In genomic region chr6:42720739-42721138, GRCh38 we compare ENCODE assay signal across 20 cellular contexts. TPM values are rescaled to one million over a fixed set of nuclear protein-coding genes. Genes with fewer than 3 reads are reported as not detected.
DNase-seq lines count a peak whose midpoint lies in the region; ATAC-seq, FAIRE-seq and TF ChIP-seq lines count a peak whose summit lies in the region.
"Had no signal": no experiment of that assay in that cellular context is flagged by ENCODE, and none has a peak within 500 bp of the region (broad histone marks: within the 10 kb centered on the region; RNA-seq: fewer than 3 reads in every experiment).

No MANE protein-coding gene starts in this region.

- no peak overlapping the region for H3K4me3 Mint-ChIP-seq in CD4-positive, alpha-beta memory T cell
- H3K4me3 Mint-ChIP-seq: activated B cell treated with CpG ODN at 0.5 μM for 24 hours; activated CD8-positive, alpha-beta T cell treated with anti-CD3 and anti-CD28 coated beads for 36 hours; activated naive CD8-positive, alpha-beta T cell; stimulated activated memory B cell treated with anti-CD40 and anti-IgM and Interleukin-4, amounts not matched to agents 10 μg/mL and 1 μg/mL and 100 μg/mL, for 72 hours had no signal

- H3K27ac Mint-ChIP-seq in CD4-positive, alpha-beta memory T cell, result no peak overlapping the region
- H3K27ac Mint-ChIP-seq: activated B cell treated with CpG ODN at 0.5 μM for 24 hours; activated CD8-positive, alpha-beta T cell treated with anti-CD3 and anti-CD28 coated beads for 36 hours; activated naive CD8-positive, alpha-beta T cell; stimulated activated memory B cell treated with anti-CD40 and anti-IgM and Interleukin-4, amounts not matched to agents 10 μg/mL and 1 μg/mL and 100 μg/mL, for 72 hours had no signal

- intact Hi-C loops in Panc1 (cut with micrococcal nuclease; ENCODE audit: unreplicated experiment), result no loop called here
- intact Hi-C loops in endothelial cell of umbilical vein (cut with micrococcal nuclease), result no loop called here
- intact Hi-C loops in upper lobe of right lung (cut with DNase I), result loop anchor here (10.0 kb wide), 1 partner anchor 46 kb away; no protein-coding TSS in a partner anchor
- intact Hi-C loops in CD4-positive, alpha-beta memory T cell (cut with micrococcal nuclease), result no loop called here

- DNase-seq in H54 (ENCODE audit: insufficient read length, low spot score) (peak; percentile 26), Panc1 (ENCODE audit: low read depth, low spot score) (no peak), endothelial cell of umbilical vein (ENCODE audit: low read depth, low spot score) (peak; percentile 29), upper lobe of right lung (no peak)
- no peak for DNase-seq in CD4-positive, alpha-beta memory T cell
- DNase-seq: activated B cell treated with CpG ODN at 0.5 μM for 24 hours; activated CD8-positive, alpha-beta T cell treated with anti-CD3 and anti-CD28 coated beads for 36 hours; activated T-cell treated with anti-CD3 and anti-CD28 coated beads, Interleukin-2, amount 50 U/mL, for 48 hours; C1 segment of cervical spinal cord; effector CD8-positive, alpha-beta T cell; NCI-H1105; NCI-H748 treated with DMSO at 0.1 percent for 48 hours; RPMI8226; stimulated activated CD4-positive, alpha-beta T cell treated with anti-CD3 and anti-CD28 coated beads, Interleukin-12 subunit alpha, Interleukin-12 subunit beta, amount 100 ng/mL, for 4 hours; thyroid gland had no signal

- H4K20me1 ChIP-seq in endothelial cell of umbilical vein (replicated peaks; ENCODE audit: control insufficient read depth, extremely low read depth, insufficient read depth, low read length), result no peaks in the 10 kb centered on the region

- no peak overlapping the region for H3K4me2 ChIP-seq in endothelial cell of umbilical vein (ENCODE audit: insufficient read depth, low read length)

- TF ChIP-seq POLR2A in H54 (IDR thresholded peaks at IDR 0.05; ENCODE audit: low read depth, low read length) (no peak), endothelial cell of umbilical vein (IDR thresholded peaks at IDR 0.05; ENCODE audit: low read depth, low read length) (no peak)

- BruUV-seq in Panc1 (replicated peaks; lab: Mats Ljungman, UMichigan), result no TSS peak
- BruUV-seq in endothelial cell of umbilical vein (replicated peaks; lab: Mats Ljungman, UMichigan), result no TSS peak

- no peak for FAIRE-seq in H54 (lab: Jason Lieb, UNC)
- FAIRE-seq in endothelial cell of umbilical vein (lab: Jason Lieb, UNC), result peak; percentile 70

- CTCF ChIA-PET in Panc1 (lab: Charles Lee), result interaction anchor here (0.5 kb wide), 1 partner anchor 12 kb away, joined by 4 read pairs; no protein-coding TSS in a partner anchor
- CTCF ChIA-PET in endothelial cell of umbilical vein (lab: Charles Lee), result no interaction called here
- CTCF ChIA-PET in CD4-positive, alpha-beta memory T cell (lab: Charles Lee; ENCODE audit: partially characterized antibody), result interaction anchor here (1.6 kb wide), 1 partner anchor 26 kb away, joined by 3 read pairs; no protein-coding TSS in a partner anchor

- POLR2A ChIA-PET in Panc1 (lab: Charles Lee), result no interaction called here
- POLR2A ChIA-PET in endothelial cell of umbilical vein (lab: Charles Lee), result no interaction called here
- POLR2A ChIA-PET in CD4-positive, alpha-beta memory T cell (lab: Charles Lee; ENCODE audit: partially characterized antibody), result no interaction called here

- no peaks in the 10 kb centered on the region for H3K9me1 ChIP-seq in endothelial cell of umbilical vein (replicated peaks; ENCODE audit: control insufficient read depth, extremely low read depth, insufficient read depth, low read length)

- no peak overlapping the region for H3K9ac ChIP-seq in endothelial cell of umbilical vein (replicated peaks; ENCODE audit: extremely low read depth, insufficient read depth, low read length)

- peaks cover under 1 to 1% (median under 1%) of the 10 kb centered on the region in 4 donors for H3K4me1 Mint-ChIP-seq in CD4-positive, alpha-beta memory T cell

- H3K9me3 Mint-ChIP-seq in CD4-positive, alpha-beta memory T cell, result no peaks in the 10 kb centered on the region
- H3K9me3 Mint-ChIP-seq: activated B cell treated with CpG ODN at 0.5 μM for 24 hours; activated CD8-positive, alpha-beta T cell treated with anti-CD3 and anti-CD28 coated beads for 36 hours; stimulated activated memory B cell treated with anti-CD40 and anti-IgM and Interleukin-4, amounts not matched to agents 10 μg/mL and 1 μg/mL and 100 μg/mL, for 72 hours had no signal

- H3K36me3 ChIP-seq in Panc1 (ENCODE audit: control insufficient read depth, insufficient read depth, low read length) (no peaks in the 10 kb centered on the region), endothelial cell of umbilical vein (ENCODE audit: control insufficient read depth in 2 of 2, extremely low read depth in 1 of 2, insufficient read depth in 2 of 2, low read length in 2 of 2) (no peaks in the 10 kb centered on the region), upper lobe of right lung (no peaks in the 10 kb centered on the region)
- no peaks in the 10 kb centered on the region for H3K36me3 ChIP-seq in CD4-positive, alpha-beta memory T cell (ENCODE audit: insufficient read depth, low read length)
- H3K36me3 ChIP-seq: cardiac muscle cell, thyroid gland had no signal

- H3K27me3 Mint-ChIP-seq in CD4-positive, alpha-beta memory T cell, result no peaks in the 10 kb centered on the region
- H3K27me3 Mint-ChIP-seq: activated CD8-positive, alpha-beta T cell treated with anti-CD3 and anti-CD28 coated beads for 36 hours; activated naive CD8-positive, alpha-beta T cell; stimulated activated memory B cell treated with anti-CD40 and anti-IgM and Interleukin-4, amounts not matched to agents 10 μg/mL and 1 μg/mL and 100 μg/mL, for 72 hours had no signal

- H3K36me3 Mint-ChIP-seq in CD4-positive, alpha-beta memory T cell, result no peaks in the 10 kb centered on the region
- H3K36me3 Mint-ChIP-seq: activated naive CD8-positive, alpha-beta T cell; stimulated activated memory B cell treated with anti-CD40 and anti-IgM and Interleukin-4, amounts not matched to agents 10 μg/mL and 1 μg/mL and 100 μg/mL, for 72 hours had no signal

- ATAC-seq in Panc1, result peak; percentile 77
- ATAC-seq in upper lobe of right lung, result peak; percentile 56
- ATAC-seq in HG02852 (IDR thresholded peaks at IDR 0.05; ENCODE audit: unreplicated experiment), result no peak
- no peak for ATAC-seq in HG03457 (IDR thresholded peaks at IDR 0.05; ENCODE audit: unreplicated experiment)
- ATAC-seq: activated CD8-positive, alpha-beta T cell treated with anti-CD3 and anti-CD28 coated beads for 36 hours; stimulated activated memory B cell treated with anti-CD40 and anti-IgM and Interleukin-4, amounts not matched to agents 10 μg/mL and 1 μg/mL and 100 μg/mL, for 72 hours had no signal

- dilution Hi-C loops in endothelial cell of umbilical vein (cut with MboI; ENCODE audit: extremely low pct_ligation_motif_present, low sequenced_read_pairs), result no loop called here

- H2AFZ ChIP-seq in endothelial cell of umbilical vein (ENCODE audit: low read depth, low read length), result no peak overlapping the region

- H3K27ac ChIP-seq in Panc1 (ENCODE audit: low read length) (no peak overlapping the region), endothelial cell of umbilical vein (ENCODE audit: insufficient read depth, low read depth, low read length) (no peak overlapping the region), upper lobe of right lung (no peak overlapping the region)
- H3K27ac ChIP-seq in CD4-positive, alpha-beta memory T cell (ENCODE audit: low read depth, low read length), result no peak overlapping the region
- H3K27ac ChIP-seq: cardiac muscle cell, thyroid gland had no signal

- H3K79me2 ChIP-seq in endothelial cell of umbilical vein (ENCODE audit: control insufficient read depth, insufficient read depth, low read length), result no peaks in the 10 kb centered on the region

- H3K9me3 ChIP-seq in Panc1 (ENCODE audit: control insufficient read depth, insufficient read depth, low read depth, low read length) (no peaks in the 10 kb centered on the region), endothelial cell of umbilical vein (replicated peaks; ENCODE audit: control insufficient read depth, insufficient read depth, low read length) (no peaks in the 10 kb centered on the region), upper lobe of right lung (no peaks in the 10 kb centered on the region)
- H3K9me3 ChIP-seq in CD4-positive, alpha-beta memory T cell (ENCODE audit: control insufficient read depth in 1 of 2, low read length in 2 of 2), result no peaks in the 10 kb centered on the region
- H3K9me3 ChIP-seq: thyroid gland had no signal

- no peaks in the 10 kb centered on the region for H3K27me3 ChIP-seq in Panc1 (ENCODE audit: control insufficient read depth, insufficient read depth, low read length)
- no peaks in the 10 kb centered on the region for H3K27me3 ChIP-seq in endothelial cell of umbilical vein (ENCODE audit: control insufficient read depth in 2 of 2, insufficient read depth in 2 of 2, low read length in 2 of 2)
- H3K27me3 ChIP-seq in upper lobe of right lung, result no peaks in the 10 kb centered on the region
- H3K27me3 ChIP-seq in CD4-positive, alpha-beta memory T cell (ENCODE audit: insufficient read depth, low read length), result no peaks in the 10 kb centered on the region
- H3K27me3 ChIP-seq: cardiac muscle cell, thyroid gland had no signal

- no peaks in the 10 kb centered on the region; the same call in 1 of the 2 replicates for H3K4me1 ChIP-seq in Panc1 (ENCODE audit: control insufficient read depth, insufficient read depth, low read length)
- H3K4me1 ChIP-seq in endothelial cell of umbilical vein (ENCODE audit: control insufficient read depth, extremely low read depth, insufficient read depth, low read length), result peaks cover 3% of the 10 kb centered on the region
- H3K4me1 ChIP-seq in upper lobe of right lung, result peaks cover 2% of the 10 kb centered on the region
- no peaks in the 10 kb centered on the region for H3K4me1 ChIP-seq in CD4-positive, alpha-beta memory T cell (ENCODE audit: insufficient read depth, low read length)

- in situ Hi-C loops in Panc1 (cut with HindIII; ENCODE audit: low pct_unique_long_range_greater_than_20kb, low sequenced_read_pairs), result no loop called here

- TF ChIP-seq CTCF in Panc1 (IDR thresholded peaks at IDR 0.05) (no peak), endothelial cell of umbilical vein (IDR thresholded peaks at IDR 0.05; ENCODE audit: extremely low read depth in 1 of 2, insufficient read depth in 1 of 2, low read depth in 1 of 2, low read length in 2 of 2) (no peak), upper lobe of right lung (IDR thresholded peaks at IDR 0.05) (no peak)

- no peak overlapping the region for H3K4me3 ChIP-seq in Panc1 (ENCODE audit: low read depth in 2 of 2, low read length in 2 of 2)
- no peak overlapping the region for H3K4me3 ChIP-seq in endothelial cell of umbilical vein (replicated peaks in 1 of 3; ENCODE audit: insufficient read depth in 1 of 3, low read depth in 1 of 3, low read length in 3 of 3)
- H3K4me3 ChIP-seq in upper lobe of right lung, result no peak overlapping the region
- no peak overlapping the region for H3K4me3 ChIP-seq in CD4-positive, alpha-beta memory T cell (ENCODE audit: low read length in 2 of 2)
- H3K4me3 ChIP-seq: cardiac muscle cell, thyroid gland had no signal

RNA-seq across cellular contexts. Expression of gene PRPH2, which starts 1.7 kb away (rescaled TPM):
- total RNA-seq in Panc1 (2021; ENCODE audit: unreplicated experiment) (not detected), endothelial cell of umbilical vein (0.40 and 0.48 TPM in 2 replicates), upper lobe of right lung (1.2 TPM)
- polyA plus RNA-seq in Panc1 (2012; ENCODE audit: insufficient read length), result not detected
- 0.32 and 0.46 TPM in 2 replicates for polyA plus RNA-seq in endothelial cell of umbilical vein
- polyA plus RNA-seq in endothelial cell of umbilical vein (2011; cell fraction: cytosol; rRNA removed), result 0.49 and 0.59 TPM in 2 replicates
- polyA plus RNA-seq in endothelial cell of umbilical vein (2011; cell fraction: nucleus; rRNA removed), result 0.63 and 0.75 TPM in 2 replicates
- polyA plus RNA-seq in endothelial cell of umbilical vein (2012), result 0.11 TPM in 1 of 2 replicates, not detected in the other
- polyA minus RNA-seq in endothelial cell of umbilical vein, result 0.34 and 0.80 TPM in 2 replicates
- not detected for polyA minus RNA-seq in endothelial cell of umbilical vein (2011; cell fraction: cytosol; rRNA and poly(A)+ RNA removed)
- polyA minus RNA-seq in endothelial cell of umbilical vein (2011; cell fraction: nucleus; rRNA and poly(A)+ RNA removed), result 0.58 and 0.72 TPM in 2 replicates
- not detected for total RNA-seq in CD4-positive, alpha-beta memory T cell
- polyA plus RNA-seq in CD4-positive, alpha-beta memory T cell, result under 1 TPM in 1 of 2 donors, not detected in 1; 0.11 TPM
- total RNA-seq: activated B cell treated with CpG ODN at 0.5 μM for 24 hours; activated CD8-positive, alpha-beta T cell treated with anti-CD3 and anti-CD28 coated beads for 36 hours had no signal

RNA-seq across cellular contexts. Expression of gene TBCC, which starts 25.2 kb away (rescaled TPM):
- 25.7 TPM for total RNA-seq in Panc1 (2021; ENCODE audit: unreplicated experiment)
- 20.6 TPM for polyA plus RNA-seq in Panc1 (2012; ENCODE audit: insufficient read length)
- 17.1 and 19.1 TPM in 2 replicates for total RNA-seq in endothelial cell of umbilical vein
- polyA plus RNA-seq in endothelial cell of umbilical vein, result 13.5 and 15.9 TPM in 2 replicates
- polyA plus RNA-seq in endothelial cell of umbilical vein (2011; cell fraction: cytosol; rRNA removed), result 13.8 and 14.2 TPM in 2 replicates
- polyA plus RNA-seq in endothelial cell of umbilical vein (2011; cell fraction: nucleus; rRNA removed), result 10.5 and 10.7 TPM in 2 replicates
- polyA plus RNA-seq in endothelial cell of umbilical vein (2012), result 12.0 and 13.0 TPM in 2 replicates
- polyA minus RNA-seq in endothelial cell of umbilical vein, result 7.9 and 10.1 TPM in 2 replicates
- 9.5 TPM for polyA minus RNA-seq in endothelial cell of umbilical vein (2011; cell fraction: cytosol; rRNA and poly(A)+ RNA removed)
- 5.4 and 5.9 TPM in 2 replicates for polyA minus RNA-seq in endothelial cell of umbilical vein (2011; cell fraction: nucleus; rRNA and poly(A)+ RNA removed)
- total RNA-seq in upper lobe of right lung, result 17.8 TPM
- total RNA-seq in CD4-positive, alpha-beta memory T cell, result 10 to 100 TPM; 57.4 to 64.4 TPM
- 100 to 1,000 TPM in 1 of 2 donors, 10 to 100 TPM in 1; 75.6 to 138 TPM for polyA plus RNA-seq in CD4-positive, alpha-beta memory T cell

Comparison
In these comparisons a context has a peak if more than half of its experiments do, and no peak if none do; other contexts are left out.
1. DNase-seq: peak in H54 (single experiment) and endothelial cell of umbilical vein (single experiment); none in Panc1 (single experiment), upper lobe of right lung (single experiment) and CD4-positive, alpha-beta memory T cell (0 of 5).
2. ATAC-seq: peak in Panc1 (single experiment) and upper lobe of right lung (single experiment); none in HG02852 (single experiment) and HG03457 (single experiment).